ENCODE assay signal across 25 cellular contexts in the genomic region with DNA sequence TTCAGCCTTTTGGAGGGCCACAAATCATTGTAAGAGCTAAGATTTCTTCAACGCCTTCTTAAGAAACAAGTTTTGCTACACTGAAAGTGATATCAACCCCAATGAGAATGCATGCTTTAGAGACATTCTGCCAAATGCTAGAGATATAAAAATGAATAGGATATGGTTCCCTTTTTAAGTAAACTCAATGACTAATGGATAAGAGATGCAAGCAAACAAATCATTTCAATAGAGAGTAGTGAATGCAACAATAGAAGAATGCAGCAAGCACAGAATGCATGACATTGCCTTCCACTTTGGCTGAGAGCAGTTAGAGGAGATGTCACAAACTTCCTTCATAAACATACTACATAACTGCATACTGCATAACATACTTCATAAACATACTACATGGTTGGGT.
"Had no signal": no experiment of that assay in that cellular context is flagged by ENCODE, and none has a peak within 500 bp of the region (broad histone marks: within the 10 kb centered on the region; RNA-seq: fewer than 3 reads in every experiment).

No MANE protein-coding gene starts in this region.

- DNase-seq: activated CD4-positive, alpha-beta T cell treated with anti-CD3 and anti-CD28 coated beads, Interleukin-2, amount 10 ng/mL, durations not matched to agents 24 days and 14 days; activated CD4-positive, alpha-beta T cell treated with anti-CD3 and anti-CD28 coated beads, Interleukin-2, amount 50 U/mL, for 4 hours; activated CD8-positive, alpha-beta T cell treated with anti-CD3 and anti-CD28 coated beads for 36 hours; activated effector memory CD4-positive, alpha-beta T cell treated with anti-CD3 and anti-CD28 coated beads, Interleukin-2, amount 50 U/mL, for 16 hours; activated naive CD4-positive, alpha-beta T cell; activated T-cell treated with anti-CD3 and anti-CD28 coated beads, Interleukin-2, amount 50 U/mL, for 1 hour; activated T-cell treated with anti-CD3 and anti-CD28 coated beads, Interleukin-2, amount 50 U/mL, for 72 hours; adrenal gland; central memory CD4-positive, alpha-beta T cell; MM.1S; NCI-H1092 treated with DMSO at 0.1 percent for 48 hours; NCI-H1417; NCI-H146; NCI-H187; NCI-H2029 treated with DMSO at 0.1 percent for 48 hours; NCI-H2107; NCI-H226; NCI-H446 treated with DMSO at 0.1 percent for 48 hours; NCI-H524; NCI-H69; Right ventricle myocardium superior had no signal

- H3K9ac ChIP-seq: KMS-11 had no signal

- H3K9me3 ChIP-seq: adrenal gland had no signal

- H3K36me3 ChIP-seq: adrenal gland had no signal

- H3K4me3 ChIP-seq: adrenal gland, SK-N-MC had no signal

- ATAC-seq: activated CD8-positive, alpha-beta T cell treated with anti-CD3 and anti-CD28 coated beads for 36 hours; activated T-cell treated with anti-CD3 and anti-CD28 coated beads, Interleukin-2, amount 50 U/mL, for 72 hours; activated T-helper 17 cell treated with anti-CD3 and anti-CD28 coated beads, Interleukin-2, amount 50 U/mL, for 72 hours had no signal

- H3K27ac ChIP-seq: adrenal gland, KMS-11, RWPE1, SK-N-MC had no signal

- H3K4me2 ChIP-seq: KMS-11 had no signal

- H3K27me3 ChIP-seq: adrenal gland had no signal
